1 cellular context compared by ENCODE assay signal in genomic region chr2:102698369-102699111, GRCh38.
TF ChIP-seq lines count a peak whose summit lies in the region.

No MANE protein-coding gene starts in this region.

TF ChIP-seq in H1, 55 proteins besides CTCF, POLR2A, EP300 and RAD21:
- no peak for TF ChIP-seq SIN3A (conservative IDR thresholded peaks at IDR 0.05 in 1 of 2, IDR thresholded peaks at IDR 0.05 in 1 of 2; ENCODE audit: low read depth in 1 of 2, low read length in 2 of 2)
- TF ChIP-seq BACH1 (IDR thresholded peaks at IDR 0.05; ENCODE audit: low read length), result no peak
- TF ChIP-seq RFX5 (IDR thresholded peaks at IDR 0.05; ENCODE audit: borderline replicate concordance, low read depth, low read length), result no peak
- no peak for TF ChIP-seq HDAC2 (IDR thresholded peaks at IDR 0.05; ENCODE audit: borderline replicate concordance in 1 of 2, low read depth in 2 of 2, low read length in 2 of 2)
- TF ChIP-seq CEBPB (IDR thresholded peaks at IDR 0.05; ENCODE audit: low read depth, low read length), result no peak
- no peak for TF ChIP-seq KDM4A (IDR thresholded peaks at IDR 0.05; ENCODE audit: low read depth, low read length, severe bottlenecking)
- no peak for TF ChIP-seq GTF2F1 (IDR thresholded peaks at IDR 0.05; ENCODE audit: borderline replicate concordance, low read depth, low read length)
- no peak for TF ChIP-seq CTBP2 (IDR thresholded peaks at IDR 0.05; ENCODE audit: borderline replicate concordance, insufficient read depth, insufficient read length, low read length)
- TF ChIP-seq GABPA (IDR thresholded peaks at IDR 0.05; ENCODE audit: borderline replicate concordance, insufficient read depth, low read length), result no peak
- no peak for TF ChIP-seq SP1 (IDR thresholded peaks at IDR 0.05; ENCODE audit: low read depth, low read length)
- no peak for TF ChIP-seq YY1 (IDR thresholded peaks at IDR 0.05; ENCODE audit: low read depth, low read length)
- no peak for TF ChIP-seq EZH2 (IDR thresholded peaks at IDR 0.05; ENCODE audit: low read depth, low read length, severe bottlenecking)
- TF ChIP-seq ZNF274 (IDR thresholded peaks at IDR 0.05; ENCODE audit: borderline replicate concordance, extremely low read depth, low read length), result no peak
- no peak for TF ChIP-seq FOSL1 (IDR thresholded peaks at IDR 0.05; ENCODE audit: insufficient read depth, low read depth, low read length)
- TF ChIP-seq SP2 (IDR thresholded peaks at IDR 0.05; ENCODE audit: low read length), result no peak
- TF ChIP-seq SP4 (IDR thresholded peaks at IDR 0.05; ENCODE audit: low read length), result no peak
- no peak for TF ChIP-seq KDM5A (IDR thresholded peaks at IDR 0.05; ENCODE audit: low read length)
